In genomic region chr14:68409355-68409754, GRCh38 we compare ENCODE assay signal across 18 cellular contexts.
DNase-seq lines count a peak whose midpoint lies in the region; ATAC-seq and TF ChIP-seq lines count a peak whose summit lies in the region.
"Had no signal": no experiment of that assay in that cellular context is flagged by ENCODE, and none has a peak within 500 bp of the region (broad histone marks: within the 10 kb centered on the region; RNA-seq: fewer than 3 reads in every experiment).

No MANE protein-coding gene starts in this region.

- H3K4me3 ChIP-seq in upper lobe of right lung (no peak overlapping the region), body of pancreas (no peak overlapping the region)
- H3K4me3 ChIP-seq: heart right ventricle, neural progenitor cell, skin epidermis, suprapubic skin had no signal

- no peaks in the 10 kb centered on the region for H3K9me3 Mint-ChIP-seq in activated T-cell treated with anti-CD3 and anti-CD28 coated beads, Interleukin-2, amount 50 U/mL, for 72 hours
- no peaks in the 10 kb centered on the region for H3K9me3 Mint-ChIP-seq in T-cell
- H3K9me3 Mint-ChIP-seq: neural progenitor cell had no signal

- H3K27ac Mint-ChIP-seq in activated T-cell treated with anti-CD3 and anti-CD28 coated beads, Interleukin-2, amount 50 U/mL, for 72 hours, result peak overlapping the region; percentile 20
- H3K27ac Mint-ChIP-seq in T-cell, result peak overlapping the region; percentile 24 to 39
- H3K27ac Mint-ChIP-seq: activated naive CD8-positive, alpha-beta T cell; neural progenitor cell had no signal

- H3K27ac ChIP-seq in upper lobe of right lung (no peak overlapping the region), body of pancreas (no peak overlapping the region)
- H3K27ac ChIP-seq: neural progenitor cell, suprapubic skin had no signal

- CTCF ChIA-PET in T-cell (lab: Charles Lee), result interaction anchor here in 1 of 2 donors (1.6 kb wide), 1 partner anchor 18 kb away, joined by 4 read pairs; no protein-coding TSS in a partner anchor

- TF ChIP-seq POLR2A in body of pancreas (IDR thresholded peaks at IDR 0.05), result no peak

- H3K9me3 ChIP-seq in upper lobe of right lung (no peaks in the 10 kb centered on the region), body of pancreas (no peaks in the 10 kb centered on the region)
- H3K9me3 ChIP-seq: heart right ventricle, suprapubic skin had no signal

- H3K36me3 ChIP-seq in upper lobe of right lung (no peaks in the 10 kb centered on the region), body of pancreas (replicated peaks in 1 of 2; ENCODE audit: insufficient read depth in 1 of 2, low read depth in 2 of 2) (no peaks in the 10 kb centered on the region)
- H3K36me3 ChIP-seq: heart right ventricle, neural progenitor cell, suprapubic skin had no signal

- TF ChIP-seq CTCF in upper lobe of right lung (IDR thresholded peaks at IDR 0.05), result no peak
- TF ChIP-seq CTCF in body of pancreas (IDR thresholded peaks at IDR 0.05), result no peak

- POLR2A ChIA-PET in T-cell (lab: Charles Lee), result no interaction called here

- H3K27me3 ChIP-seq in upper lobe of right lung, result no peaks in the 10 kb centered on the region
- H3K27me3 ChIP-seq in body of pancreas, result no peaks in the 10 kb centered on the region
- H3K27me3 ChIP-seq: heart right ventricle, neural progenitor cell, suprapubic skin had no signal

- H3K4me1 Mint-ChIP-seq in activated T-cell treated with anti-CD3 and anti-CD28 coated beads, Interleukin-2, amount 50 U/mL, for 72 hours (ENCODE audit: low read depth), result peaks cover 38% of the 10 kb centered on the region
- H3K4me1 Mint-ChIP-seq in T-cell, result peaks cover 30 to 36% (median 34%) of the 10 kb centered on the region in 3 donors

- H3K36me3 Mint-ChIP-seq in activated T-cell treated with anti-CD3 and anti-CD28 coated beads, Interleukin-2, amount 50 U/mL, for 72 hours (ENCODE audit: insufficient read depth in 2 of 2), result no peaks in the 10 kb centered on the region
- H3K36me3 Mint-ChIP-seq in T-cell, result peaks cover 3% of the 10 kb centered on the region
- H3K36me3 Mint-ChIP-seq: activated naive CD8-positive, alpha-beta T cell; neural progenitor cell had no signal

- DNase-seq in activated T-cell treated with anti-CD3 and anti-CD28 coated beads, Interleukin-2, amount 50 U/mL, for 72 hours, result no peak
- no peak for DNase-seq in activated T-cell treated with anti-CD3 and anti-CD28 coated beads, Interleukin-2, amount 50 U/mL, for 48 hours
- no peak for DNase-seq in T-cell
- DNase-seq in iris pigment epithelial cell (ENCODE audit: low read depth), result peak; percentile 38
- no peak for DNase-seq in upper lobe of right lung
- DNase-seq in body of pancreas, result no peak
- no peak for DNase-seq in anterior cingulate cortex (lab: John Stamatoyannopoulos, UW)
- no peak for DNase-seq in AG08396 (ENCODE audit: low spot score)
- DNase-seq: heart right ventricle, Karpas-422, left colon, NCI-H2081 treated with DMSO at 0.1 percent for 48 hours, NCI-H774, SIG-M5 had no signal

- intact Hi-C loops in upper lobe of right lung (cut with DNase I), result no loop called here
- intact Hi-C loops in body of pancreas (cut with DNase I), result no loop called here

- H3K27me3 Mint-ChIP-seq in activated T-cell treated with anti-CD3 and anti-CD28 coated beads, Interleukin-2, amount 50 U/mL, for 72 hours (ENCODE audit: low read depth), result no peaks in the 10 kb centered on the region
- H3K27me3 Mint-ChIP-seq in T-cell, result no peaks in the 10 kb centered on the region
- H3K27me3 Mint-ChIP-seq: activated naive CD8-positive, alpha-beta T cell had no signal

- H3K4me1 ChIP-seq in upper lobe of right lung (peaks cover 5% of the 10 kb centered on the region), body of pancreas (peaks cover 3% of the 10 kb centered on the region)

- no peak for ATAC-seq in activated T-cell treated with anti-CD3 and anti-CD28 coated beads, Interleukin-2, amount 50 U/mL, for 72 hours (replicated peaks in 1 of 2)
- ATAC-seq in T-cell (replicated peaks in 1 of 4), result no peak
- peak; percentile 58 for ATAC-seq in upper lobe of right lung
- no peak for ATAC-seq in body of pancreas
- ATAC-seq: left colon had no signal

- H3K4me3 Mint-ChIP-seq in activated T-cell treated with anti-CD3 and anti-CD28 coated beads, Interleukin-2, amount 50 U/mL, for 72 hours, result no peak overlapping the region
- no peak overlapping the region for H3K4me3 Mint-ChIP-seq in T-cell
- H3K4me3 Mint-ChIP-seq: activated naive CD8-positive, alpha-beta T cell; neural progenitor cell had no signal
